8 cellular contexts compared by ENCODE assay signal in genomic region chr2:106030287-106031268, GRCh38.
DNase-seq lines count a peak whose midpoint lies in the region; ATAC-seq, FAIRE-seq and TF ChIP-seq lines count a peak whose summit lies in the region.

No MANE protein-coding gene starts in this region.

- peak; percentile 66 for FAIRE-seq in keratinocyte (lab: Jason Lieb, UNC)

- no peak for TF ChIP-seq CTCF in keratinocyte (optimal IDR thresholded peaks at IDR 0.05 in 1 of 3, IDR thresholded peaks at IDR 0.05 in 1 of 3, conservative IDR thresholded peaks at IDR 0.05 in 1 of 3; ENCODE audit: extremely low read depth in 1 of 3, insufficient read depth in 2 of 3, low read length in 3 of 3)

- no peak for DNase-seq in Right ventricle myocardium inferior (ENCODE audit: missing footprints)
- DNase-seq in cardiac septum (ENCODE audit: low spot score) = no peak
- peak; percentile 84 for DNase-seq in adipocyte (ENCODE audit: low read depth)
- DNase-seq in keratinocyte (ENCODE audit: low read depth, low spot score) = no peak
- DNase-seq in stimulated activated CD4-positive, alpha-beta T cell treated with anti-CD3 and anti-CD28 coated beads, Interleukin-4, amount 100 ng/mL, for 1 hour = peak; percentile 54
- no peak for DNase-seq in OCI-M2 (lab: John Stamatoyannopoulos, UW; ENCODE audit: unreplicated experiment)
- no peak for DNase-seq in RKO (ENCODE audit: low spot score)
- no peak for DNase-seq in DMS114 treated with DMSO at 0.1 percent for 48 hours (lab: John Stamatoyannopoulos, UW; ENCODE audit: unreplicated experiment)

- no peak overlapping the region for H3K4me2 ChIP-seq in keratinocyte (ENCODE audit: control insufficient read depth, extremely low read depth, insufficient read depth, low read depth, low read length)

- intact Hi-C loops in Right ventricle myocardium inferior (cut with DNase I) = no loop called here
- intact Hi-C loops in cardiac septum (cut with DNase I) = no loop called here

- H4K20me1 ChIP-seq in keratinocyte (ENCODE audit: control insufficient read depth, extremely low read depth, insufficient read depth, low read length) = no peaks in the 10 kb centered on the region

- peak; percentile 85 for ATAC-seq in Right ventricle myocardium inferior

- H3K9me3 ChIP-seq in adipocyte (ENCODE audit: control insufficient read depth, low read length) (peaks cover 4% of the 10 kb centered on the region), keratinocyte (ENCODE audit: control insufficient read depth, low read depth, low read length) (no peaks in the 10 kb centered on the region)

- H2AFZ ChIP-seq in keratinocyte (ENCODE audit: control insufficient read depth, low read length) = peak overlapping the region; percentile 76

- no peak overlapping the region for H3K27ac ChIP-seq in keratinocyte (ENCODE audit: control insufficient read depth, insufficient read depth, low read length)

- H3K4me3 ChIP-seq in adipocyte (ENCODE audit: low read length) (peak overlapping the region; percentile 68), keratinocyte (ENCODE audit: control insufficient read depth in 2 of 3, extremely low read depth in 1 of 3, insufficient read depth in 2 of 3, low read depth in 1 of 3, low read length in 3 of 3) (no peak overlapping the region)

- H3K4me1 ChIP-seq in adipocyte (ENCODE audit: control insufficient read depth, insufficient read depth, low read length) = peaks cover 24% of the 10 kb centered on the region
- H3K4me1 ChIP-seq in keratinocyte (ENCODE audit: control insufficient read depth, extremely low read depth, insufficient read depth, low read length) = no peaks in the 10 kb centered on the region

- H3K27me3 ChIP-seq in adipocyte (replicated peaks; ENCODE audit: control insufficient read depth, insufficient read depth, low read length) (peaks cover 3% of the 10 kb centered on the region), keratinocyte (ENCODE audit: control insufficient read depth, extremely low read depth, insufficient read depth, low read length) (no peaks in the 10 kb centered on the region)

- H3K9ac ChIP-seq in adipocyte (ENCODE audit: low read length) (peak overlapping the region; percentile 69), keratinocyte (ENCODE audit: control insufficient read depth, extremely low read depth, insufficient read depth, low read length) (no peak overlapping the region)

- no peaks in the 10 kb centered on the region for H3K9me1 ChIP-seq in keratinocyte (ENCODE audit: control insufficient read depth, extremely low read depth, insufficient read depth, low read length)

- H3K36me3 ChIP-seq in adipocyte (ENCODE audit: control insufficient read depth, insufficient read depth, low read length, severe bottlenecking) (no peaks in the 10 kb centered on the region), keratinocyte (ENCODE audit: control insufficient read depth in 2 of 2, extremely low read depth in 1 of 2, insufficient read depth in 2 of 2, low read length in 2 of 2) (no peaks in the 10 kb centered on the region)

- dilution Hi-C loops in keratinocyte (cut with MboI; ENCODE audit: extremely low pct_ligation_motif_present, low sequenced_read_pairs) = no loop called here

- H3K79me2 ChIP-seq in keratinocyte (ENCODE audit: control insufficient read depth, insufficient read depth, low read length) = no peaks in the 10 kb centered on the region

Comparison
In these comparisons a context has a peak if more than half of its experiments do, and no peak if none do; other contexts are left out.
1. DNase-seq: peak in adipocyte (single experiment) and stimulated activated CD4-positive, alpha-beta T cell treated with anti-CD3 and anti-CD28 coated beads, Interleukin-4, amount 100 ng/mL, for 1 hour (single experiment); none in Right ventricle myocardium inferior (single experiment), cardiac septum (single experiment), keratinocyte (single experiment), OCI-M2 (single experiment), RKO (single experiment) and DMS114 treated with DMSO at 0.1 percent for 48 hours (single experiment).